1 cellular context compared by ENCODE assay signal in genomic region chrX:52934704-52935468, GRCh38.
A peak's percentile ranks its signal among the peaks of the same experiment; 100 is the strongest.
TF ChIP-seq lines count a peak whose summit lies in the region.

No MANE protein-coding gene starts in this region.

TF ChIP-seq in HepG2, 621 proteins besides CTCF, POLR2A, EP300 and RAD21 (continued from another document and continues in another):
- TF ChIP-seq ZBTB4 (CRISPR knock-in tag; IDR thresholded peaks at IDR 0.05; ENCODE audit: borderline replicate concordance) (no peak), GZF1 (CRISPR knock-in tag; IDR thresholded peaks at IDR 0.05) (no peak), ATF1 (CRISPR knock-in tag; IDR thresholded peaks at IDR 0.05) (peak; percentile 79), MAZ (IDR thresholded peaks at IDR 0.05; ENCODE audit: borderline replicate concordance, low read depth, low read length) (peak; percentile 67; the same call in 1 of the 2 replicates), MAZ (CRISPR knock-in tag; IDR thresholded peaks at IDR 0.05; ENCODE audit: low read depth) (peak; percentile 77), TFDP2 (CRISPR knock-in tag; IDR thresholded peaks at IDR 0.05) (no peak), ZNF672 (CRISPR knock-in tag; IDR thresholded peaks at IDR 0.05) (no peak), ELK4 (CRISPR knock-in tag; IDR thresholded peaks at IDR 0.05; ENCODE audit: borderline replicate concordance) (no peak), KDM5A (IDR thresholded peaks at IDR 0.05; ENCODE audit: borderline replicate concordance, low read length) (peak; percentile 99), GRHL1 (CRISPR knock-in tag; conservative IDR thresholded peaks at IDR 0.05) (no peak), MED13 (CRISPR knock-in tag; IDR thresholded peaks at IDR 0.05) (no peak), ZNF17 (CRISPR knock-in tag; IDR thresholded peaks at IDR 0.05) (0 out of 2 replicates have a peak, but pooled peaks have one; percentile 28), KLF6 (CRISPR knock-in tag; IDR thresholded peaks at IDR 0.05) (no peak), ZGPAT (CRISPR knock-in tag; IDR thresholded peaks at IDR 0.05) (peak; percentile 78), ZSCAN30 (CRISPR knock-in tag; IDR thresholded peaks at IDR 0.05) (no peak), ZNF326 (CRISPR knock-in tag; IDR thresholded peaks at IDR 0.05; ENCODE audit: borderline replicate concordance) (no peak), STAT5B (CRISPR knock-in tag; IDR thresholded peaks at IDR 0.05) (no peak), ZBTB7B (CRISPR knock-in tag; IDR thresholded peaks at IDR 0.05) (peak; percentile 37; the same call in 1 of the 2 replicates), TERF1 (CRISPR knock-in tag; IDR thresholded peaks at IDR 0.05) (no peak), CC2D1A (CRISPR knock-in tag; IDR thresholded peaks at IDR 0.05) (no peak), ATF2 (CRISPR knock-in tag; IDR thresholded peaks at IDR 0.05) (no peak; the same call in 1 of the 2 replicates), HOXA9 (CRISPR knock-in tag; IDR thresholded peaks at IDR 0.05; ENCODE audit: borderline replicate concordance) (no peak), DNMT3B (CRISPR knock-in tag; conservative IDR thresholded peaks at IDR 0.05) (0 out of 2 replicates have a peak, but pooled peaks have one; percentile 40), NFE2 (CRISPR knock-in tag; IDR thresholded peaks at IDR 0.05) (no peak), ATF7-NPFF (CRISPR knock-in tag; IDR thresholded peaks at IDR 0.05; ENCODE audit: low read depth) (no peak), BCL6 (CRISPR knock-in tag; IDR thresholded peaks at IDR 0.05) (peak; percentile 16; the same call in 1 of the 2 replicates), ZMAT3 (CRISPR knock-in tag; conservative IDR thresholded peaks at IDR 0.05) (no peak), ZNF546 (CRISPR knock-in tag; conservative IDR thresholded peaks at IDR 0.05) (no peak), ZNF143 (CRISPR knock-in tag; IDR thresholded peaks at IDR 0.05) (no peak), ZNF260 (CRISPR knock-in tag; IDR thresholded peaks at IDR 0.05; ENCODE audit: borderline replicate concordance, low read depth) (no peak), ARNT2 (CRISPR knock-in tag; IDR thresholded peaks at IDR 0.05; ENCODE audit: low read depth) (peak; percentile 28; the same call in 1 of the 2 replicates), FOXO1 (CRISPR knock-in tag; IDR thresholded peaks at IDR 0.05) (no peak), ELF3 (CRISPR knock-in tag; IDR thresholded peaks at IDR 0.05) (peak; percentile 61; the same call in 1 of the 2 replicates), GLI4 (CRISPR knock-in tag; IDR thresholded peaks at IDR 0.05; ENCODE audit: borderline replicate concordance) (peak; percentile 27; the same call in 1 of the 2 replicates), HIVEP1 (CRISPR knock-in tag; IDR thresholded peaks at IDR 0.05) (no peak; the same call in 1 of the 2 replicates), TFAP4 (IDR thresholded peaks at IDR 0.05; ENCODE audit: borderline replicate concordance, low read depth) (peak; percentile 26; the same call in 1 of the 2 replicates), TEAD2 (CRISPR knock-in tag; IDR thresholded peaks at IDR 0.05) (no peak), CBX2 (IDR thresholded peaks at IDR 0.05; ENCODE audit: low read depth, low read length) (no peak), CBX2 (CRISPR knock-in tag; IDR thresholded peaks at IDR 0.05; ENCODE audit: low read depth) (no peak), NBN (conservative IDR thresholded peaks at IDR 0.05) (no peak), TCF12 (IDR thresholded peaks at IDR 0.05) (no peak), TCF12 (CRISPR knock-in tag; IDR thresholded peaks at IDR 0.05) (no peak), ZNF713 (CRISPR knock-in tag; IDR thresholded peaks at IDR 0.05) (no peak), FOXK2 (IDR thresholded peaks at IDR 0.05) (no peak), AHR (CRISPR knock-in tag; IDR thresholded peaks at IDR 0.05) (peak; percentile 30; the same call in 1 of the 2 replicates), ZNF280D (CRISPR knock-in tag; IDR thresholded peaks at IDR 0.05) (no peak), ZNF557 (CRISPR knock-in tag; IDR thresholded peaks at IDR 0.05) (no peak), MIER2 (CRISPR knock-in tag; IDR thresholded peaks at IDR 0.05) (0 out of 2 replicates have a peak, but pooled peaks have one; percentile 11), EZH2 (conservative IDR thresholded peaks at IDR 0.05; ENCODE audit: low read depth, low read length) (no peak), GTF2F1 (IDR thresholded peaks at IDR 0.05; ENCODE audit: low read length) (no peak), ZNF282 (IDR thresholded peaks at IDR 0.05; ENCODE audit: partially characterized antibody) (no peak), MNT (IDR thresholded peaks at IDR 0.05) (no peak), ZNF317 (CRISPR knock-in tag; IDR thresholded peaks at IDR 0.05) (no peak), HNRNPL (IDR thresholded peaks at IDR 0.05; ENCODE audit: low read depth, low read length) (0 out of 2 replicates have a peak, but pooled peaks have one; percentile 36), HNF4A (CRISPR knock-in tag; IDR thresholded peaks at IDR 0.05) (no peak), ZNF792 (CRISPR knock-in tag; IDR thresholded peaks at IDR 0.05) (no peak)
